Comparison of ENCODE assay signal across 11 cellular contexts in genomic region chr3:128923607-128924385, GRCh38. TPM values are rescaled to one million over a fixed set of nuclear protein-coding genes. Genes with fewer than 3 reads are reported as not detected.
DNase-seq lines count a peak whose midpoint lies in the region; ATAC-seq and TF ChIP-seq lines count a peak whose summit lies in the region.
"Had no signal": no experiment of that assay in that cellular context is flagged by ENCODE, and none has a peak within 500 bp of the region (broad histone marks: within the 10 kb centered on the region; RNA-seq: fewer than 3 reads in every experiment).

No MANE protein-coding gene starts in this region.

- H3K9me3 Mint-ChIP-seq in activated naive CD8-positive, alpha-beta T cell treated with anti-CD3 and anti-CD28 coated beads, Interleukin-2, amount 10 ng/mL, durations not matched to agents 7 days and 5 days = peaks cover 16% of the 10 kb centered on the region
- H3K9me3 Mint-ChIP-seq in osteocyte (ENCODE audit: unreplicated experiment) = peaks cover 48% of the 10 kb centered on the region

- H3K4me3 Mint-ChIP-seq in activated naive CD8-positive, alpha-beta T cell treated with anti-CD3 and anti-CD28 coated beads, Interleukin-2, amount 10 ng/mL, durations not matched to agents 7 days and 5 days = peak overlapping the region; percentile 75
- no peak overlapping the region for H3K4me3 Mint-ChIP-seq in osteocyte (ENCODE audit: unreplicated experiment)
- H3K4me3 Mint-ChIP-seq: type B pancreatic cell had no signal

- peak overlapping the region; percentile 87 for H3K27ac Mint-ChIP-seq in activated naive CD8-positive, alpha-beta T cell treated with anti-CD3 and anti-CD28 coated beads, Interleukin-2, amount 10 ng/mL, durations not matched to agents 7 days and 5 days
- no peak overlapping the region for H3K27ac Mint-ChIP-seq in osteocyte (ENCODE audit: unreplicated experiment)
- H3K27ac Mint-ChIP-seq: type B pancreatic cell had no signal

- peaks cover 34% of the 10 kb centered on the region for H3K36me3 Mint-ChIP-seq in activated naive CD8-positive, alpha-beta T cell treated with anti-CD3 and anti-CD28 coated beads, Interleukin-2, amount 10 ng/mL, durations not matched to agents 7 days and 5 days
- peaks cover 16% of the 10 kb centered on the region for H3K36me3 Mint-ChIP-seq in osteocyte (ENCODE audit: unreplicated experiment)

- peaks cover 22% of the 10 kb centered on the region for H3K4me1 Mint-ChIP-seq in activated naive CD8-positive, alpha-beta T cell treated with anti-CD3 and anti-CD28 coated beads, Interleukin-2, amount 10 ng/mL, durations not matched to agents 7 days and 5 days
- no peaks in the 10 kb centered on the region for H3K4me1 Mint-ChIP-seq in osteocyte (ENCODE audit: unreplicated experiment)

- TF ChIP-seq POLR2A in NB4 (IDR thresholded peaks at IDR 0.05; ENCODE audit: extremely low read depth, insufficient read length) = no peak

- DNase-seq in activated CD8-positive, alpha-beta memory T cell treated with anti-CD3 and anti-CD28 coated beads for 24 hours = peak; percentile 58
- DNase-seq in activated CD8-positive, alpha-beta memory T cell treated with anti-CD3 and anti-CD28 coated beads, Interleukin-2, amount 50 U/mL, for 4 hours = no peak
- DNase-seq in NB4 (ENCODE audit: low read depth) = peak; percentile 21
- DNase-seq in activated naive CD8-positive, alpha-beta T cell treated with anti-CD3 and anti-CD28 coated beads, Interleukin-2, amount 10 ng/mL, durations not matched to agents 7 days and 5 days = peak; percentile 9
- DNase-seq in osteocyte (ENCODE audit: extremely low spot score, unreplicated experiment) = peak; percentile 57
- no peak for DNase-seq in C1 segment of cervical spinal cord (lab: John Stamatoyannopoulos, UW)
- DNase-seq: NCI-H526 had no signal

- no peaks in the 10 kb centered on the region for H3K27me3 Mint-ChIP-seq in activated naive CD8-positive, alpha-beta T cell treated with anti-CD3 and anti-CD28 coated beads, Interleukin-2, amount 10 ng/mL, durations not matched to agents 7 days and 5 days
- no peaks in the 10 kb centered on the region for H3K27me3 Mint-ChIP-seq in osteocyte (ENCODE audit: unreplicated experiment)
- H3K27me3 Mint-ChIP-seq: type B pancreatic cell had no signal

- peak; percentile 45 for ATAC-seq in activated naive CD8-positive, alpha-beta T cell treated with anti-CD3 and anti-CD28 coated beads, Interleukin-2, amount 10 ng/mL, durations not matched to agents 7 days and 5 days (ENCODE audit: low read depth)
- ATAC-seq in GM21526 (IDR thresholded peaks at IDR 0.05; ENCODE audit: low FRiP score, unreplicated experiment) (no peak), HG02798 (IDR thresholded peaks at IDR 0.05; ENCODE audit: poor library complexity, unreplicated experiment) (no peak)

- TF ChIP-seq CTCF in NB4 (IDR thresholded peaks at IDR 0.05; ENCODE audit: low read depth, low read length) (no peak), osteocyte (IDR thresholded peaks at IDR 0.05) (no peak)

- POLR2A ChIA-PET in activated naive CD8-positive, alpha-beta T cell treated with anti-CD3 and anti-CD28 coated beads, Interleukin-2, amount 10 ng/mL, durations not matched to agents 7 days and 5 days (lab: Charles Lee) = interaction anchor here (0.5 to 2.8 kb wide), 8 partner anchors 9 to 306 kb away, joined by 3 to 36 read pairs (median 3); partner anchors contain the start of gene ACAD9

- no peak overlapping the region for H3K4me3 ChIP-seq in NB4 (ENCODE audit: low read depth, low read length)
- H3K4me3 ChIP-seq: breast epithelium had no signal

RNA-seq across cellular contexts. Expression of gene ACAD9, which starts 44.4 kb away (rescaled TPM):
- 10 to 100 TPM; 55.9 to 63.5 TPM for total RNA-seq in activated naive CD8-positive, alpha-beta T cell treated with anti-CD3 and anti-CD28 coated beads, Interleukin-2, amount 10 ng/mL, durations not matched to agents 7 days and 5 days
- total RNA-seq in osteocyte = 45.4 and 50.8 TPM in 2 replicates

Comparison
In these comparisons a context has a peak if more than half of its experiments do, and no peak if none do; other contexts are left out.
1. DNase-seq: peak in activated CD8-positive, alpha-beta memory T cell treated with anti-CD3 and anti-CD28 coated beads for 24 hours (single experiment), NB4 (single experiment), activated naive CD8-positive, alpha-beta T cell treated with anti-CD3 and anti-CD28 coated beads, Interleukin-2, amount 10 ng/mL, durations not matched to agents 7 days and 5 days (single experiment) and osteocyte (single experiment); none in activated CD8-positive, alpha-beta memory T cell treated with anti-CD3 and anti-CD28 coated beads, Interleukin-2, amount 50 U/mL, for 4 hours (single experiment) and C1 segment of cervical spinal cord (0 of 14).